8 cellular contexts compared by ENCODE assay signal in the genomic region with DNA sequence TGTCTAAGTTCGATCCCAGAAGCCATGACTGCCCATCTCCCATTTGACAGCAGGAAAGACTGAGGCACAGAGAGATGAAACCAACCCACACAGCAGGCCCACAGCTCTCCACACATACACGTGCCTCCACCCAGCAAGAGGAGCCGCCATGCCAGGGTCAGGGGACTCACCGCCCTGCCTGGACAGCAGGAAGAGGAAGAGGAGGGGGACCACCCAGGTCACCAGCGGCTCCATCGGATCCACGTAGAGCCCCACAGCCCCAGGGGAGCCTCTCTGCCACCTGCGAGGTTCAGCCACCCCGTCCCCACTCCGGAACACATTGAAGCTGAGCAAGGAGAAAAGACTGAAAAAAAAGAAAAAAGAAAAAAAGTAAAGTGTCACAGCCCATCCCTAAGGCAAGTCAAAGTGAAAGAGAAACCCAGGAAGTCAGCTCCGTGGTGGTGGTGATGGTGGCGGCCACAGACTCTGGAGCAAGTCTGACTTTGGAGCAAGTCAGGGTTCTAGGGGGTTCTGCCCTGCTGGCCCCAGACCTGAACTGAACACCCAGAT. TPM values are rescaled to one million over a fixed set of nuclear protein-coding genes. Genes with fewer than 3 reads are reported as not detected.
DNase-seq lines count a peak whose midpoint lies in the region; ATAC-seq and TF ChIP-seq lines count a peak whose summit lies in the region.

A gene (minus strand): TSS at position 345 of the 549 bp plus-strand sequence. CDS start 111 bp downstream, at position 234.

- H3K4me1 Mint-ChIP-seq in activated T-helper 1 cell treated with anti-CD3 and anti-CD28 coated beads, Interleukin-12 subunit alpha, Interleukin-12 subunit beta, Interleukin-2, Interleukin-4 antibody, amounts not matched to agents 30 ng/mL and 10 ng/mL and 1 ng/mL, durations not matched to agents 14 hours and 24 hours and 36 hours (ENCODE audit: low read depth), result peaks cover 60% of the 10 kb centered on the region

- H3K4me3 Mint-ChIP-seq in activated T-helper 1 cell treated with anti-CD3 and anti-CD28 coated beads, Interleukin-12 subunit alpha, Interleukin-12 subunit beta, Interleukin-2, Interleukin-4 antibody, amounts not matched to agents 30 ng/mL and 10 ng/mL and 1 ng/mL, durations not matched to agents 14 hours and 24 hours and 36 hours, result peak within 1 kb of the TSS; percentile 97

- no peak for TF ChIP-seq POLR2A in vagina (IDR thresholded peaks at IDR 0.05)

- no peaks in the 10 kb centered on the region for H3K9me3 ChIP-seq in vagina

- peak within 1 kb of the TSS; percentile 99 for H3K27ac Mint-ChIP-seq in activated T-helper 1 cell treated with anti-CD3 and anti-CD28 coated beads, Interleukin-12 subunit alpha, Interleukin-12 subunit beta, Interleukin-2, Interleukin-4 antibody, amounts not matched to agents 30 ng/mL and 10 ng/mL and 1 ng/mL, durations not matched to agents 14 hours and 24 hours and 36 hours

- peak; percentile 80 for DNase-seq in cardiac septum (ENCODE audit: low spot score)
- DNase-seq in left ventricle myocardium superior, result no peak
- DNase-seq in activated T-helper 1 cell treated with anti-CD3 and anti-CD28 coated beads, Interleukin-12 subunit alpha, Interleukin-12 subunit beta, Interleukin-2, Interleukin-4 antibody, amounts not matched to agents 30 ng/mL and 10 ng/mL and 1 ng/mL, durations not matched to agents 14 hours and 24 hours and 36 hours (ENCODE audit: low spot score), result peak; percentile 75
- DNase-seq in midbrain (lab: John Stamatoyannopoulos, UW), result peak; percentile 7
- no peak for DNase-seq in vagina (ENCODE audit: extremely low spot score in 2 of 2)
- no peak for DNase-seq in NCI-H748 (lab: John Stamatoyannopoulos, UW; ENCODE audit: unreplicated experiment)
- no peak for DNase-seq in DMS79 (lab: John Stamatoyannopoulos, UW)

- peaks cover 6% of the 10 kb centered on the region for H3K9me3 Mint-ChIP-seq in activated T-helper 1 cell treated with anti-CD3 and anti-CD28 coated beads, Interleukin-12 subunit alpha, Interleukin-12 subunit beta, Interleukin-2, Interleukin-4 antibody, amounts not matched to agents 30 ng/mL and 10 ng/mL and 1 ng/mL, durations not matched to agents 14 hours and 24 hours and 36 hours

- H3K36me3 ChIP-seq in vagina, result no peaks in the 10 kb centered on the region

- no peak for TF ChIP-seq CTCF in vagina (IDR thresholded peaks at IDR 0.05)

- intact Hi-C loops in cardiac septum (cut with DNase I) (no loop called here), left ventricle myocardium superior (cut with micrococcal nuclease) (no loop called here), vagina (cut with DNase I) (no loop called here)
- intact Hi-C loops in activated T-helper 1 cell treated with anti-CD3 and anti-CD28 coated beads, Interleukin-12 subunit alpha, Interleukin-12 subunit beta, Interleukin-2, Interleukin-4 antibody, amounts not matched to agents 30 ng/mL and 10 ng/mL and 1 ng/mL, durations not matched to agents 14 hours and 24 hours and 36 hours (cut with micrococcal nuclease), result loop anchor here (1.0 to 5.0 kb wide), 3 partner anchors 41 to 206 kb away; a partner anchor contains a TSS

- no peaks in the 10 kb centered on the region for H3K4me1 ChIP-seq in vagina

- H3K27ac ChIP-seq in vagina, result no peak within 1 kb of the TSS

- H3K27me3 Mint-ChIP-seq in activated T-helper 1 cell treated with anti-CD3 and anti-CD28 coated beads, Interleukin-12 subunit alpha, Interleukin-12 subunit beta, Interleukin-2, Interleukin-4 antibody, amounts not matched to agents 30 ng/mL and 10 ng/mL and 1 ng/mL, durations not matched to agents 14 hours and 24 hours and 36 hours (ENCODE audit: insufficient read depth), result no peaks in the 10 kb centered on the region

- no peak for ATAC-seq in left ventricle myocardium superior
- no peak for ATAC-seq in HG02981 (IDR thresholded peaks at IDR 0.05; ENCODE audit: unreplicated experiment)

- peak within 1 kb of the TSS; percentile 8 to 24 for H3K4me3 ChIP-seq in vagina

- H3K27me3 ChIP-seq in vagina, result no peaks in the 10 kb centered on the region

- peaks cover 23% of the 10 kb centered on the region for H3K36me3 Mint-ChIP-seq in activated T-helper 1 cell treated with anti-CD3 and anti-CD28 coated beads, Interleukin-12 subunit alpha, Interleukin-12 subunit beta, Interleukin-2, Interleukin-4 antibody, amounts not matched to agents 30 ng/mL and 10 ng/mL and 1 ng/mL, durations not matched to agents 14 hours and 24 hours and 36 hours (ENCODE audit: low read depth)

RNA-seq across cellular contexts. Expression of the gene that starts here (rescaled TPM):
- 0.35 TPM for total RNA-seq in cardiac septum
- total RNA-seq in left ventricle myocardium superior, result 0.94 TPM
- 44.5 and 47.5 TPM in 2 replicates for total RNA-seq in activated T-helper 1 cell treated with anti-CD3 and anti-CD28 coated beads, Interleukin-12 subunit alpha, Interleukin-12 subunit beta, Interleukin-2, Interleukin-4 antibody, amounts not matched to agents 30 ng/mL and 10 ng/mL and 1 ng/mL, durations not matched to agents 14 hours and 24 hours and 36 hours
- total RNA-seq in vagina, result not detected

Comparison
In these comparisons a context has a peak if more than half of its experiments do, and no peak if none do; other contexts are left out.
1. RNA of the gene that starts here (total RNA-seq): 44.5 to 47.5 TPM in activated T-helper 1 cell treated with anti-CD3 and anti-CD28 coated beads, Interleukin-12 subunit alpha, Interleukin-12 subunit beta, Interleukin-2, Interleukin-4 antibody, amounts not matched to agents 30 ng/mL and 10 ng/mL and 1 ng/mL, durations not matched to agents 14 hours and 24 hours and 36 hours; 0.94 TPM in left ventricle myocardium superior (single experiment), 0.35 TPM in cardiac septum (single experiment) and not detected in vagina (single experiment); every median in the first group is over 10 times any median in the second.
2. Peak in DNase-seq in cardiac septum; RNA of the gene not detected or under 1 TPM.
3. DNase-seq: peak in activated T-helper 1 cell treated with anti-CD3 and anti-CD28 coated beads, Interleukin-12 subunit alpha, Interleukin-12 subunit beta, Interleukin-2, Interleukin-4 antibody, amounts not matched to agents 30 ng/mL and 10 ng/mL and 1 ng/mL, durations not matched to agents 14 hours and 24 hours and 36 hours (single experiment) and midbrain (single experiment); none in left ventricle myocardium superior (single experiment), vagina (0 of 2), NCI-H748 (single experiment) and DMS79 (single experiment).